ENCODE assay signal across 8 cellular contexts in genomic region chr14:93033983-93034670, GRCh38.
DNase-seq lines count a peak whose midpoint lies in the region; ATAC-seq and TF ChIP-seq lines count a peak whose summit lies in the region.

No MANE protein-coding gene starts in this region.

- no peaks in the 10 kb centered on the region for H3K27me3 Mint-ChIP-seq in IgD-negative memory B cell

- no peak for TF ChIP-seq POLR2A in adrenal gland (IDR thresholded peaks at IDR 0.05)

- H3K27ac Mint-ChIP-seq in IgD-negative memory B cell = peak overlapping the region; percentile 76 to 97 (median 96)

- H3K4me1 Mint-ChIP-seq in IgD-negative memory B cell = peaks cover 41 to 53% (median 50%) of the 10 kb centered on the region in 3 donors

- no peaks in the 10 kb centered on the region for H3K36me3 ChIP-seq in adrenal gland (replicated peaks in 1 of 2)

- 83 to 100% (median 88%) methylated on average over 1 to 7 of the region's 7 CpGs for WGBS in adrenal gland, 4 donors

- DNase-seq in 8988T = peak; percentile 77
- peak; percentile 40 for DNase-seq in activated T-cell treated with anti-CD3 and anti-CD28 coated beads for 48 hours (ENCODE audit: low read depth)
- DNase-seq in globus pallidus (ENCODE audit: low spot score) = peak; percentile 79
- peak; percentile 14 for DNase-seq in stimulated activated CD4-positive, alpha-beta T cell treated with anti-CD3 and anti-CD28 coated beads, Interleukin-4, amount 100 ng/mL, for 1 hour
- no peak for DNase-seq in EL
- DNase-seq in adrenal gland = no peak

- no peaks in the 10 kb centered on the region for H3K27me3 ChIP-seq in adrenal gland

- TF ChIP-seq CTCF in adrenal gland (IDR thresholded peaks at IDR 0.05) = peak in 3 of 6 experiments; percentile 18 to 26 (median 18)

- no peaks in the 10 kb centered on the region for H3K9me3 ChIP-seq in adrenal gland (replicated peaks in 1 of 3)

- H3K4me3 ChIP-seq in adrenal gland = no peak overlapping the region

- H3K36me3 Mint-ChIP-seq in IgD-negative memory B cell = peaks cover 3% of the 10 kb centered on the region

- H3K27ac ChIP-seq in adrenal gland = no peak overlapping the region

- peak overlapping the region; percentile 63 to 93 (median 86) for H3K4me3 Mint-ChIP-seq in IgD-negative memory B cell

- ATAC-seq in GM19043 (IDR thresholded peaks at IDR 0.05; ENCODE audit: low read depth, unreplicated experiment) = peak; percentile 69

- peaks cover 0 to 42% of the 10 kb centered on the region in 2 donors for H3K4me1 ChIP-seq in adrenal gland (replicated peaks in 1 of 2)

- H3K9me3 Mint-ChIP-seq in IgD-negative memory B cell = no peaks in the 10 kb centered on the region

- intact Hi-C loops in adrenal gland (cut with DNase I) = no loop called here

Comparison
In these comparisons a context has a peak if more than half of its experiments do, and no peak if none do; other contexts are left out.
1. DNase-seq: peak in 8988T (single experiment), activated T-cell treated with anti-CD3 and anti-CD28 coated beads for 48 hours (single experiment), globus pallidus (single experiment) and stimulated activated CD4-positive, alpha-beta T cell treated with anti-CD3 and anti-CD28 coated beads, Interleukin-4, amount 100 ng/mL, for 1 hour (single experiment); none in EL (single experiment) and adrenal gland (0 of 7).